19 cellular contexts compared by ENCODE assay signal in genomic region chr18:1017227-1017626, GRCh38.
DNase-seq lines count a peak whose midpoint lies in the region; ATAC-seq and TF ChIP-seq lines count a peak whose summit lies in the region.
"Had no signal": no experiment of that assay in that cellular context is flagged by ENCODE, and none has a peak within 500 bp of the region (broad histone marks: within the 10 kb centered on the region; RNA-seq: fewer than 3 reads in every experiment).

No MANE protein-coding gene starts in this region.

- H3K4me3 ChIP-seq in SJCRH30 (peak overlapping the region; percentile 23), endodermal cell (ENCODE audit: low read length) (no peak overlapping the region), neural progenitor cell (no peak overlapping the region), psoas muscle (no peak overlapping the region)
- H3K4me3 ChIP-seq: MG63, SJSA1 had no signal

- H3F3A ChIP-seq in neural progenitor cell (ENCODE audit: low read depth): peaks cover 20% of the 10 kb centered on the region

- no peak overlapping the region for H2AFZ ChIP-seq in neural progenitor cell (replicated peaks)

- H3K9me3 Mint-ChIP-seq in endodermal cell: no peaks in the 10 kb centered on the region
- H3K9me3 Mint-ChIP-seq in neural progenitor cell: no peaks in the 10 kb centered on the region
- H3K9me3 Mint-ChIP-seq: CD8-positive, alpha-beta memory T cell had no signal

- H3K27ac Mint-ChIP-seq in endodermal cell (no peak overlapping the region), neural progenitor cell (peak overlapping the region; percentile 97)
- H3K27ac Mint-ChIP-seq: CD8-positive, alpha-beta memory T cell had no signal

- H3K36me3 Mint-ChIP-seq in endodermal cell (ENCODE audit: low read depth) (no peaks in the 10 kb centered on the region), neural progenitor cell (no peaks in the 10 kb centered on the region)
- H3K36me3 Mint-ChIP-seq: CD8-positive, alpha-beta memory T cell had no signal

- no peaks in the 10 kb centered on the region for H3K36me3 ChIP-seq in SJCRH30
- H3K36me3 ChIP-seq in endodermal cell (ENCODE audit: control insufficient read depth, insufficient read depth, low read length): no peaks in the 10 kb centered on the region
- no peaks in the 10 kb centered on the region for H3K36me3 ChIP-seq in neural progenitor cell
- no peaks in the 10 kb centered on the region for H3K36me3 ChIP-seq in psoas muscle (ENCODE audit: insufficient read depth in 1 of 2, low read depth in 1 of 2)
- H3K36me3 ChIP-seq: MG63, SJSA1 had no signal

- peak; percentile 38 for DNase-seq in ELR (ENCODE audit: low read depth)
- DNase-seq in SJCRH30: peak in 1 of 2 experiments; percentile 84
- no peak for DNase-seq in endodermal cell
- DNase-seq in neural progenitor cell (ENCODE audit: low spot score): no peak
- no peak for DNase-seq in psoas muscle
- no peak for DNase-seq in NOMO-1 treated with DMSO at 0.1 percent for 48 hours (lab: John Stamatoyannopoulos, UW; ENCODE audit: unreplicated experiment)
- DNase-seq in cerebellar cortex (ENCODE audit: low spot score): no peak
- DNase-seq: C1 segment of cervical spinal cord; CD8-positive, alpha-beta memory T cell; GOT3; IMR-90; Karpas-422; MG63; NCI-H1048; NCI-H1436 treated with DMSO at 0.1 percent for 48 hours; NCI-H2029; NCI-H345 had no signal

- H3K4me1 ChIP-seq in SJCRH30 (peaks cover 62% of the 10 kb centered on the region), endodermal cell (ENCODE audit: control insufficient read depth, insufficient read depth, low read length) (peaks cover 24% of the 10 kb centered on the region), neural progenitor cell (peaks cover 71% of the 10 kb centered on the region), psoas muscle (no peaks in the 10 kb centered on the region)

- H3K27me3 ChIP-seq in SJCRH30 (no peaks in the 10 kb centered on the region), endodermal cell (ENCODE audit: control insufficient read depth, insufficient read depth, low read length, poor library complexity, severe bottlenecking) (no peaks in the 10 kb centered on the region), neural progenitor cell (no peaks in the 10 kb centered on the region), psoas muscle (ENCODE audit: insufficient read depth in 3 of 3, low read length in 2 of 3) (no peaks in the 10 kb centered on the region)
- H3K27me3 ChIP-seq: MG63 had no signal

- H3K79me2 ChIP-seq in neural progenitor cell (ENCODE audit: low read depth): peaks cover 6% of the 10 kb centered on the region

- H3K9ac ChIP-seq in endodermal cell (ENCODE audit: extremely low read depth, low read length, poor library complexity, severe bottlenecking): no peak overlapping the region
- no peak overlapping the region for H3K9ac ChIP-seq in neural progenitor cell

- H3K27me3 Mint-ChIP-seq in endodermal cell (ENCODE audit: insufficient read depth): peaks cover 9% of the 10 kb centered on the region
- H3K27me3 Mint-ChIP-seq in neural progenitor cell (ENCODE audit: insufficient read depth, low read depth): no peaks in the 10 kb centered on the region

- H3K4me2 ChIP-seq in neural progenitor cell: peak overlapping the region; percentile 70

- H3K4me1 Mint-ChIP-seq in endodermal cell (peaks cover 46% of the 10 kb centered on the region), neural progenitor cell (peaks cover 40% of the 10 kb centered on the region)
- H3K4me1 Mint-ChIP-seq: CD8-positive, alpha-beta memory T cell had no signal

- TF ChIP-seq CTCF in endodermal cell (conservative IDR thresholded peaks at IDR 0.05): no peak
- no peak for TF ChIP-seq CTCF in neural progenitor cell (IDR thresholded peaks at IDR 0.05)
- TF ChIP-seq CTCF in psoas muscle (IDR thresholded peaks at IDR 0.05): no peak

- intact Hi-C loops in psoas muscle (cut with DNase I): no loop called here

- H3K4me3 Mint-ChIP-seq in endodermal cell (no peak overlapping the region), neural progenitor cell (no peak overlapping the region)
- H3K4me3 Mint-ChIP-seq: CD8-positive, alpha-beta memory T cell had no signal

- peak overlapping the region; percentile 99 for H3K27ac ChIP-seq in SJCRH30
- H3K27ac ChIP-seq in endodermal cell (ENCODE audit: low read depth, low read length): peak overlapping the region; percentile 87
- H3K27ac ChIP-seq in neural progenitor cell: no peak overlapping the region
- H3K27ac ChIP-seq in psoas muscle: no peak overlapping the region
- H3K27ac ChIP-seq: SJSA1 had no signal

- H3K9me3 ChIP-seq in SJCRH30 (replicated peaks) (no peaks in the 10 kb centered on the region), endodermal cell (ENCODE audit: control insufficient read depth, low read length) (no peaks in the 10 kb centered on the region), neural progenitor cell (ENCODE audit: low read depth) (no peaks in the 10 kb centered on the region), psoas muscle (no peaks in the 10 kb centered on the region)
- H3K9me3 ChIP-seq: MG63, SJSA1 had no signal

- WGBS in endodermal cell (ENCODE audit: insufficient coverage in 1 of 2, insufficient read length in 1 of 2), 2 experiments: 88 to 92% methylated on average over 2 to 3 of the region's 3 CpGs
- WGBS in psoas muscle, 3 donors: 46 to 60% (median 48%) methylated on average over 3 of the region's 3 CpGs

- H4K20me1 ChIP-seq in neural progenitor cell (ENCODE audit: low read depth): peaks cover 13% of the 10 kb centered on the region

- ATAC-seq in GM21528 (IDR thresholded peaks at IDR 0.05; ENCODE audit: low FRiP score, unreplicated experiment) (no peak), psoas muscle (no peak)

Comparison
In these comparisons a context has a peak if more than half of its experiments do, and no peak if none do; other contexts are left out.
1. H3K27ac ChIP-seq: peak in SJCRH30 (single experiment) and endodermal cell (single experiment); none in neural progenitor cell (single experiment) and psoas muscle (single experiment).